In genomic region chr11:118609380-118610219, GRCh38 we compare ENCODE assay signal across 8 cellular contexts. TPM values are rescaled to one million over a fixed set of nuclear protein-coding genes. Genes with fewer than 3 reads are reported as not detected.
DNase-seq lines count a peak whose midpoint lies in the region; ATAC-seq, FAIRE-seq and TF ChIP-seq lines count a peak whose summit lies in the region.

No MANE protein-coding gene starts in this region.

- H3K9ac ChIP-seq in endothelial cell of umbilical vein (replicated peaks; ENCODE audit: extremely low read depth, insufficient read depth, low read length): peak overlapping the region; percentile 83

- DNase-seq in CD8-positive, alpha-beta T cell: peak in 5 of 7 experiments; percentile 11 to 64 (median 38)
- DNase-seq in activated CD4-positive, alpha-beta T cell treated with anti-CD3 and anti-CD28 coated beads, Interleukin-2, amount 50 U/mL, for 1 hour: peak; percentile 20
- peak; percentile 47 for DNase-seq in endothelial cell of umbilical vein (ENCODE audit: low read depth, low spot score)
- peak; percentile 38 for DNase-seq in nephron progenitor cell
- DNase-seq in NCI-H510A (lab: John Stamatoyannopoulos, UW): no peak

- CTCF ChIA-PET in CD8-positive, alpha-beta T cell (lab: Charles Lee): interaction anchor here (0.9 to 8.0 kb wide), 7 partner anchors 16 to 466 kb away, joined by 3 to 78 read pairs (median 3); no protein-coding TSS in a partner anchor
- CTCF ChIA-PET in endothelial cell of umbilical vein (lab: Charles Lee): interaction anchor here (1.0 to 9.3 kb wide), 8 partner anchors 9 to 49 kb away, joined by 3 to 138 read pairs (median 6); no protein-coding TSS in a partner anchor

- H3K36me3 Mint-ChIP-seq in CD8-positive, alpha-beta T cell: no peaks in the 10 kb centered on the region
- H3K36me3 Mint-ChIP-seq in nephron progenitor cell (ENCODE audit: low read depth): no peaks in the 10 kb centered on the region

- peak; percentile 62 for FAIRE-seq in endothelial cell of umbilical vein (lab: Jason Lieb, UNC)

- no peaks in the 10 kb centered on the region for H3K27me3 ChIP-seq in CD8-positive, alpha-beta T cell (ENCODE audit: insufficient read depth, low read length)
- no peaks in the 10 kb centered on the region for H3K27me3 ChIP-seq in endothelial cell of umbilical vein (ENCODE audit: control insufficient read depth in 2 of 2, insufficient read depth in 2 of 2, low read length in 2 of 2)

- POLR2A ChIA-PET in CD8-positive, alpha-beta T cell (lab: Charles Lee): interaction anchor here (0.8 to 1.3 kb wide), 3 partner anchors 37 to 358 kb away, joined by 3 to 9 read pairs (median 3); partner anchors contain the start of genes ARCN1 and MPZL3
- POLR2A ChIA-PET in endothelial cell of umbilical vein (lab: Charles Lee): interaction anchor here (0.6 to 4.1 kb wide), 4 partner anchors 8 to 72 kb away, joined by 6 to 29 read pairs (median 10); no protein-coding TSS in a partner anchor

- no peaks in the 10 kb centered on the region for H3K9me3 Mint-ChIP-seq in CD8-positive, alpha-beta T cell
- no peaks in the 10 kb centered on the region for H3K9me3 Mint-ChIP-seq in nephron progenitor cell

- intact Hi-C loops in CD8-positive, alpha-beta T cell (cut with DNase I, micrococcal nuclease): loop anchor here (2.0 to 10.0 kb wide), 5 partner anchors 37 to 695 kb away; partner anchors contain the start of genes ARCN1 (in 1 of the 2) and UPK2 (in 1 of the 2)
- intact Hi-C loops in endothelial cell of umbilical vein (cut with micrococcal nuclease): loop anchor here (2.0 to 5.0 kb wide), 3 partner anchors 25 to 183 kb away; partner anchors contain the start of gene DDX6

- H3K4me2 ChIP-seq in endothelial cell of umbilical vein (ENCODE audit: insufficient read depth, low read length): peak overlapping the region; percentile 86

- 45% methylated on average over 57 of the region's 57 CpGs for WGBS in urinary bladder

- peaks cover 45% of the 10 kb centered on the region for H3K79me2 ChIP-seq in endothelial cell of umbilical vein (ENCODE audit: control insufficient read depth, insufficient read depth, low read length)

- peaks cover 28% of the 10 kb centered on the region for H3K4me1 ChIP-seq in CD8-positive, alpha-beta T cell (ENCODE audit: insufficient read depth, low read length)
- H3K4me1 ChIP-seq in endothelial cell of umbilical vein (ENCODE audit: control insufficient read depth, extremely low read depth, insufficient read depth, low read length) (peaks cover 47% of the 10 kb centered on the region), urinary bladder (ENCODE audit: insufficient read depth) (no peaks in the 10 kb centered on the region)

- H3K4me1 Mint-ChIP-seq in CD8-positive, alpha-beta T cell (ENCODE audit: low read depth): peaks cover 25% of the 10 kb centered on the region
- peaks cover 65% of the 10 kb centered on the region for H3K4me1 Mint-ChIP-seq in nephron progenitor cell

- peak overlapping the region; percentile 1 for H2AFZ ChIP-seq in endothelial cell of umbilical vein (ENCODE audit: low read depth, low read length)

- H3K4me3 Mint-ChIP-seq in CD8-positive, alpha-beta T cell: peak overlapping the region; percentile 84
- peak overlapping the region; percentile 79 for H3K4me3 Mint-ChIP-seq in nephron progenitor cell

- dilution Hi-C loops in endothelial cell of umbilical vein (cut with MboI; ENCODE audit: extremely low pct_ligation_motif_present, low sequenced_read_pairs): no loop called here

- no peak for TF ChIP-seq POLR2A in endothelial cell of umbilical vein (IDR thresholded peaks at IDR 0.05; ENCODE audit: low read depth, low read length)

- no peaks in the 10 kb centered on the region for H3K36me3 ChIP-seq in CD8-positive, alpha-beta T cell (ENCODE audit: insufficient read depth, low read length)
- H3K36me3 ChIP-seq in endothelial cell of umbilical vein (ENCODE audit: control insufficient read depth in 2 of 2, extremely low read depth in 1 of 2, insufficient read depth in 2 of 2, low read length in 2 of 2) (peaks cover 3 to 10% of the 10 kb centered on the region in 2 experiments), urinary bladder (ENCODE audit: insufficient read depth) (no peaks in the 10 kb centered on the region)

- H3K27me3 Mint-ChIP-seq in CD8-positive, alpha-beta T cell (ENCODE audit: low read depth): no peaks in the 10 kb centered on the region
- H3K27me3 Mint-ChIP-seq in nephron progenitor cell (ENCODE audit: low read depth, poor library complexity): peaks cover 59% of the 10 kb centered on the region

- H3K9me3 ChIP-seq in CD8-positive, alpha-beta T cell (ENCODE audit: low read length): no peaks in the 10 kb centered on the region
- no peaks in the 10 kb centered on the region for H3K9me3 ChIP-seq in endothelial cell of umbilical vein (replicated peaks; ENCODE audit: control insufficient read depth, insufficient read depth, low read length)

- TF ChIP-seq CTCF in CD8-positive, alpha-beta T cell (IDR thresholded peaks at IDR 0.05): no peak
- no peak for TF ChIP-seq CTCF in endothelial cell of umbilical vein (IDR thresholded peaks at IDR 0.05; ENCODE audit: extremely low read depth in 1 of 2, insufficient read depth in 1 of 2, low read depth in 1 of 2, low read length in 2 of 2)
- no peak for TF ChIP-seq CTCF in nephron progenitor cell (IDR thresholded peaks at IDR 0.05)

- ATAC-seq in CD8-positive, alpha-beta T cell: peak; percentile 2
- ATAC-seq in HG02981 (IDR thresholded peaks at IDR 0.05; ENCODE audit: unreplicated experiment) (no peak), GM21825 (IDR thresholded peaks at IDR 0.05; ENCODE audit: unreplicated experiment) (no peak)

- H3K4me3 ChIP-seq in CD8-positive, alpha-beta T cell (ENCODE audit: low read depth, low read length): peak overlapping the region; percentile 61
- peak overlapping the region; percentile 39 to 60 (median 59) for H3K4me3 ChIP-seq in endothelial cell of umbilical vein (replicated peaks in 1 of 3; ENCODE audit: insufficient read depth in 1 of 3, low read depth in 1 of 3, low read length in 3 of 3)
- peak overlapping the region; percentile 53 for H3K4me3 ChIP-seq in urinary bladder (ENCODE audit: low read depth, low read length)

- H3K27ac ChIP-seq in CD8-positive, alpha-beta T cell (ENCODE audit: low read depth, low read length): no peak overlapping the region
- H3K27ac ChIP-seq in endothelial cell of umbilical vein (ENCODE audit: insufficient read depth, low read depth, low read length) (peak overlapping the region; percentile 80), urinary bladder (ENCODE audit: low read depth) (peak overlapping the region; percentile 80)

- H3K9me1 ChIP-seq in endothelial cell of umbilical vein (replicated peaks; ENCODE audit: control insufficient read depth, extremely low read depth, insufficient read depth, low read length): no peaks in the 10 kb centered on the region

- no peaks in the 10 kb centered on the region for H4K20me1 ChIP-seq in endothelial cell of umbilical vein (replicated peaks; ENCODE audit: control insufficient read depth, extremely low read depth, insufficient read depth, low read length)

- H3K27ac Mint-ChIP-seq in CD8-positive, alpha-beta T cell: peak overlapping the region; percentile 89
- H3K27ac Mint-ChIP-seq in nephron progenitor cell: no peak overlapping the region

- no TSS peak for BruUV-seq in endothelial cell of umbilical vein (replicated peaks; lab: Mats Ljungman, UMichigan)

TF ChIP-seq in endothelial cell of umbilical vein, 7 proteins besides CTCF, POLR2A, EP300 and RAD21:
- TF ChIP-seq MYC (IDR thresholded peaks at IDR 0.05; ENCODE audit: low read depth, low read length): no peak

RNA-seq across cellular contexts. Expression of gene PHLDB1, which starts 2.2 kb away (rescaled TPM):
- 1 to 10 TPM; 4.3 to 5.9 TPM for total RNA-seq in CD8-positive, alpha-beta T cell
- total RNA-seq in endothelial cell of umbilical vein (183 and 227 TPM in 2 replicates), urinary bladder (54.0 TPM)
- polyA plus RNA-seq in endothelial cell of umbilical vein (99.7 and 109 TPM in 2 replicates), urinary bladder (112 TPM)
- 69.9 and 75.8 TPM in 2 replicates for polyA plus RNA-seq in endothelial cell of umbilical vein (2011; cell fraction: cytosol; rRNA removed)
- polyA plus RNA-seq in endothelial cell of umbilical vein (2011; cell fraction: nucleus; rRNA removed): 320 and 340 TPM in 2 replicates
- 99.4 and 105 TPM in 2 replicates for polyA plus RNA-seq in endothelial cell of umbilical vein (2012)
- polyA minus RNA-seq in endothelial cell of umbilical vein: 149 and 151 TPM in 2 replicates
- polyA minus RNA-seq in endothelial cell of umbilical vein (2011; cell fraction: cytosol; rRNA and poly(A)+ RNA removed): 4.6 TPM
- polyA minus RNA-seq in endothelial cell of umbilical vein (2011; cell fraction: nucleus; rRNA and poly(A)+ RNA removed): 155 and 169 TPM in 2 replicates

RNA-seq across cellular contexts. Expression of gene ARCN1, which starts 37.4 kb away (rescaled TPM):
- total RNA-seq in CD8-positive, alpha-beta T cell: 10 to 100 TPM; 77.8 to 81.2 TPM
- total RNA-seq in endothelial cell of umbilical vein (168 and 172 TPM in 2 replicates), urinary bladder (141 TPM)
- polyA plus RNA-seq in endothelial cell of umbilical vein (180 and 188 TPM in 2 replicates), urinary bladder (90.2 TPM)
- polyA plus RNA-seq in endothelial cell of umbilical vein (2011; cell fraction: cytosol; rRNA removed): 184 and 190 TPM in 2 replicates
- 83.4 and 98.1 TPM in 2 replicates for polyA plus RNA-seq in endothelial cell of umbilical vein (2011; cell fraction: nucleus; rRNA removed)
- 138 and 176 TPM in 2 replicates for polyA plus RNA-seq in endothelial cell of umbilical vein (2012)
- 185 and 191 TPM in 2 replicates for polyA minus RNA-seq in endothelial cell of umbilical vein
- polyA minus RNA-seq in endothelial cell of umbilical vein (2011; cell fraction: cytosol; rRNA and poly(A)+ RNA removed): 49.5 TPM
- polyA minus RNA-seq in endothelial cell of umbilical vein (2011; cell fraction: nucleus; rRNA and poly(A)+ RNA removed): 38.0 and 59.9 TPM in 2 replicates

RNA-seq across cellular contexts. Expression of gene IFT46, which starts 43.9 kb away (rescaled TPM):
- 1 to 10 TPM; 4.8 to 5.6 TPM for total RNA-seq in CD8-positive, alpha-beta T cell
- 16.7 and 17.0 TPM in 2 replicates for total RNA-seq in endothelial cell of umbilical vein
- polyA plus RNA-seq in endothelial cell of umbilical vein: 26.5 and 28.7 TPM in 2 replicates
- polyA plus RNA-seq in endothelial cell of umbilical vein (2011; cell fraction: cytosol; rRNA removed): 30.0 and 32.2 TPM in 2 replicates
- 31.6 and 32.7 TPM in 2 replicates for polyA plus RNA-seq in endothelial cell of umbilical vein (2011; cell fraction: nucleus; rRNA removed)
- polyA plus RNA-seq in endothelial cell of umbilical vein (2012): 21.6 and 26.2 TPM in 2 replicates
- 24.4 and 30.5 TPM in 2 replicates for polyA minus RNA-seq in endothelial cell of umbilical vein
- polyA minus RNA-seq in endothelial cell of umbilical vein (2011; cell fraction: cytosol; rRNA and poly(A)+ RNA removed): 9.1 TPM
- 7.5 and 11.7 TPM in 2 replicates for polyA minus RNA-seq in endothelial cell of umbilical vein (2011; cell fraction: nucleus; rRNA and poly(A)+ RNA removed)
- total RNA-seq in urinary bladder: 26.1 TPM
- 25.1 TPM for polyA plus RNA-seq in urinary bladder
